In genomic region chr20:19947611-19948264, GRCh38 we compare ENCODE assay signal across 8 cellular contexts.
DNase-seq lines count a peak whose midpoint lies in the region; TF ChIP-seq lines count a peak whose summit lies in the region.

No MANE protein-coding gene starts in this region.

- H3K9me3 Mint-ChIP-seq in activated T-helper 1 cell treated with anti-CD3 and anti-CD28 coated beads, Interleukin-12 subunit alpha, Interleukin-12 subunit beta, Interleukin-2, Interleukin-4 antibody, amounts not matched to agents 30 ng/mL and 10 ng/mL and 1 ng/mL, durations not matched to agents 14 hours and 24 hours and 36 hours, result no peaks in the 10 kb centered on the region

- no peaks in the 10 kb centered on the region for H4K20me1 ChIP-seq in GM23248 (ENCODE audit: insufficient read depth)

- H3K27ac ChIP-seq in GM23248, result no peak overlapping the region

- H3K4me2 ChIP-seq in GM23248 (ENCODE audit: unreplicated experiment), result no peak overlapping the region

- no peaks in the 10 kb centered on the region for H3K9me2 ChIP-seq in GM23248 (ENCODE audit: insufficient read depth)

- H3K9me3 ChIP-seq in GM23248 (ENCODE audit: low read depth), result no peaks in the 10 kb centered on the region

- H3K79me2 ChIP-seq in GM23248 (ENCODE audit: insufficient read depth), result no peaks in the 10 kb centered on the region

- 0 out of 2 replicates have a peak, but pooled peaks cover 12% of the 10 kb centered on the region for H3K4me1 ChIP-seq in GM23248 (ENCODE audit: insufficient read depth)

- TF ChIP-seq CTCF in GM13977 (IDR thresholded peaks at IDR 0.05; ENCODE audit: extremely low read depth, insufficient read depth, missing control alignments), result no peak

- 89 to 93% methylated on average over 10 of the region's 10 CpGs for WGBS in GM23248 (ENCODE audit: low coverage in 1 of 2, low lambda C conversion rate in 2 of 2, missing lambda C conversion rate in 2 of 2), 2 experiments

- no peaks in the 10 kb centered on the region for H3K36me3 Mint-ChIP-seq in activated T-helper 1 cell treated with anti-CD3 and anti-CD28 coated beads, Interleukin-12 subunit alpha, Interleukin-12 subunit beta, Interleukin-2, Interleukin-4 antibody, amounts not matched to agents 30 ng/mL and 10 ng/mL and 1 ng/mL, durations not matched to agents 14 hours and 24 hours and 36 hours (ENCODE audit: low read depth)

- H3K36me3 ChIP-seq in GM23248 (ENCODE audit: low read depth), result no peaks in the 10 kb centered on the region

- H3K27me3 Mint-ChIP-seq in activated T-helper 1 cell treated with anti-CD3 and anti-CD28 coated beads, Interleukin-12 subunit alpha, Interleukin-12 subunit beta, Interleukin-2, Interleukin-4 antibody, amounts not matched to agents 30 ng/mL and 10 ng/mL and 1 ng/mL, durations not matched to agents 14 hours and 24 hours and 36 hours (ENCODE audit: insufficient read depth), result no peaks in the 10 kb centered on the region

- intact Hi-C loops in activated T-helper 1 cell treated with anti-CD3 and anti-CD28 coated beads, Interleukin-12 subunit alpha, Interleukin-12 subunit beta, Interleukin-2, Interleukin-4 antibody, amounts not matched to agents 30 ng/mL and 10 ng/mL and 1 ng/mL, durations not matched to agents 14 hours and 24 hours and 36 hours (cut with micrococcal nuclease), result no loop called here

- H3K4me1 Mint-ChIP-seq in activated T-helper 1 cell treated with anti-CD3 and anti-CD28 coated beads, Interleukin-12 subunit alpha, Interleukin-12 subunit beta, Interleukin-2, Interleukin-4 antibody, amounts not matched to agents 30 ng/mL and 10 ng/mL and 1 ng/mL, durations not matched to agents 14 hours and 24 hours and 36 hours (ENCODE audit: low read depth), result no peaks in the 10 kb centered on the region

- DNase-seq in GM13977 (ENCODE audit: low spot score) (peak; percentile 52), GM23248 (peak; percentile 35), NCI-H69 (lab: John Stamatoyannopoulos, UW) (peak; percentile 18), iPS DF 19.7 (ENCODE audit: low read depth, low spot score) (peak; percentile 12), dermis blood vessel endothelial cell (no peak), NCI-H526 treated with DMSO at 0.1 percent for 48 hours (lab: John Stamatoyannopoulos, UW) (no peak), OCI-M2 (lab: John Stamatoyannopoulos, UW; ENCODE audit: unreplicated experiment) (no peak)
- no peak for DNase-seq in activated T-helper 1 cell treated with anti-CD3 and anti-CD28 coated beads, Interleukin-12 subunit alpha, Interleukin-12 subunit beta, Interleukin-2, Interleukin-4 antibody, amounts not matched to agents 30 ng/mL and 10 ng/mL and 1 ng/mL, durations not matched to agents 14 hours and 24 hours and 36 hours (ENCODE audit: low spot score)

- H3F3A ChIP-seq in GM23248 (ENCODE audit: insufficient read depth), result no peaks in the 10 kb centered on the region

- H2AFZ ChIP-seq in GM23248, result no peak overlapping the region

- H3K27me3 ChIP-seq in GM23248 (replicated peaks; ENCODE audit: insufficient read depth), result no peaks in the 10 kb centered on the region

- H3K4me3 ChIP-seq in GM23248, result no peak overlapping the region

- no peak overlapping the region for H3K27ac Mint-ChIP-seq in activated T-helper 1 cell treated with anti-CD3 and anti-CD28 coated beads, Interleukin-12 subunit alpha, Interleukin-12 subunit beta, Interleukin-2, Interleukin-4 antibody, amounts not matched to agents 30 ng/mL and 10 ng/mL and 1 ng/mL, durations not matched to agents 14 hours and 24 hours and 36 hours

- no peak overlapping the region for H3K4me3 Mint-ChIP-seq in activated T-helper 1 cell treated with anti-CD3 and anti-CD28 coated beads, Interleukin-12 subunit alpha, Interleukin-12 subunit beta, Interleukin-2, Interleukin-4 antibody, amounts not matched to agents 30 ng/mL and 10 ng/mL and 1 ng/mL, durations not matched to agents 14 hours and 24 hours and 36 hours

- in situ Hi-C loops in GM13977 (cut with MboI; ENCODE audit: low pct_unique_long_range_greater_than_20kb, low sequenced_read_pairs, unreplicated experiment), result no loop called here
- in situ Hi-C loops in GM23248 (cut with MboI), result no loop called here

- H3K9ac ChIP-seq in GM23248, result no peak overlapping the region

Comparison
In these comparisons a context has a peak if more than half of its experiments do, and no peak if none do; other contexts are left out.
1. DNase-seq: peak in GM13977 (single experiment), GM23248 (single experiment), NCI-H69 (single experiment) and iPS DF 19.7 (single experiment); none in dermis blood vessel endothelial cell (single experiment), activated T-helper 1 cell treated with anti-CD3 and anti-CD28 coated beads, Interleukin-12 subunit alpha, Interleukin-12 subunit beta, Interleukin-2, Interleukin-4 antibody, amounts not matched to agents 30 ng/mL and 10 ng/mL and 1 ng/mL, durations not matched to agents 14 hours and 24 hours and 36 hours (single experiment), NCI-H526 treated with DMSO at 0.1 percent for 48 hours (single experiment) and OCI-M2 (single experiment).